Comparison of ENCODE assay signal across 20 cellular contexts in genomic region chr11:2671748-2672147, GRCh38.
"Had no signal": no experiment of that assay in that cellular context is flagged by ENCODE, and none has a peak within 500 bp of the region (broad histone marks: within the 10 kb centered on the region; RNA-seq: fewer than 3 reads in every experiment).

No MANE protein-coding gene starts in this region.

- H3K4me1 Mint-ChIP-seq: activated CD4-positive, alpha-beta T cell treated with anti-CD3 and anti-CD28 coated beads, Interleukin-2, amount 10 ng/mL, durations not matched to agents 7 days and 5 days had no signal

- H3K36me3 Mint-ChIP-seq: activated naive CD4-positive, alpha-beta T cell treated with anti-CD3 and anti-CD28 coated beads, Interleukin-2, amount 50 U/mL, for 72 hours had no signal

- H3K27ac Mint-ChIP-seq: activated B cell treated with CpG ODN at 0.5 μM for 24 hours; activated CD4-positive, alpha-beta T cell treated with anti-CD3 and anti-CD28 coated beads, Interleukin-2, amount 10 ng/mL, durations not matched to agents 7 days and 5 days; dendritic cell treated with granulocyte-macrophage colony-stimulating factor and Interleukin-4, amounts not matched to agents 40 ng/mL and 50 ng/mL, for 4 days; neural progenitor cell; T-helper 17 cell had no signal

- H2AFZ ChIP-seq: neural progenitor cell had no signal

- H3K4me3 ChIP-seq: body of pancreas, lower lobe of right lung, neural progenitor cell, pancreas had no signal

- H3K4me1 ChIP-seq: foreskin keratinocyte had no signal

- ATAC-seq: activated naive CD4-positive, alpha-beta T cell treated with anti-CD3 and anti-CD28 coated beads, Interleukin-2, amount 50 U/mL, for 72 hours; activated T-cell treated with anti-CD3 and anti-CD28 coated beads, Interleukin-2, amount 50 U/mL, for 4 hours; body of pancreas; foreskin keratinocyte; lower lobe of right lung; pancreas; stimulated activated naive CD8-positive, alpha-beta T cell treated with anti-CD3 and anti-CD28 coated beads, Interleukin-15, Interleukin-2, amounts not matched to agents 100 U/mL and 50 U/mL, for 24 hours; T-helper 17 cell had no signal

- H3K27me3 Mint-ChIP-seq: activated B cell treated with CpG ODN at 0.5 μM for 24 hours; activated CD4-positive, alpha-beta T cell treated with anti-CD3 and anti-CD28 coated beads, Interleukin-2, amount 10 ng/mL, durations not matched to agents 7 days and 5 days; dendritic cell treated with granulocyte-macrophage colony-stimulating factor and Interleukin-4, amounts not matched to agents 40 ng/mL and 50 ng/mL, for 4 days; naive B cell; T-helper 17 cell had no signal

- H3K36me3 ChIP-seq: lower lobe of right lung, neural progenitor cell, pancreas had no signal

- H3K9ac ChIP-seq: neural progenitor cell had no signal

- H3K9me3 ChIP-seq: body of pancreas, lower lobe of right lung, pancreas had no signal

- DNase-seq: activated B cell treated with CpG ODN at 0.5 μM for 24 hours; activated CD4-positive, alpha-beta T cell treated with anti-CD3 and anti-CD28 coated beads, Interleukin-2, amount 10 ng/mL, durations not matched to agents 7 days and 5 days; activated gamma-delta T cell; activated T-cell treated with anti-CD3 and anti-CD28 coated beads, Interleukin-2, amount 50 U/mL, for 4 hours; amygdala; effector memory CD4-positive, alpha-beta T cell; foreskin keratinocyte; glutamatergic neuron; lower lobe of right lung; naive B cell; retina; stimulated activated CD4-positive, alpha-beta T cell treated with anti-CD3 and anti-CD28 coated beads, Interleukin-15, amount 100 ng/mL, for 24 hours; stimulated activated CD4-positive, alpha-beta T cell treated with anti-CD3 and anti-CD28 coated beads, Interleukin-4, amount 100 ng/mL, for 1 hour; stimulated activated naive CD8-positive, alpha-beta T cell treated with anti-CD3 and anti-CD28 coated beads, Interleukin-15, Interleukin-2, amounts not matched to agents 100 U/mL and 50 U/mL, for 24 hours; T-helper 17 cell had no signal

- H3K9me3 Mint-ChIP-seq: activated B cell treated with CpG ODN at 0.5 μM for 24 hours; activated CD4-positive, alpha-beta T cell treated with anti-CD3 and anti-CD28 coated beads, Interleukin-2, amount 10 ng/mL, durations not matched to agents 7 days and 5 days; activated naive CD4-positive, alpha-beta T cell treated with anti-CD3 and anti-CD28 coated beads, Interleukin-2, amount 50 U/mL, for 72 hours; activated T-cell treated with anti-CD3 and anti-CD28 coated beads, Interleukin-2, amount 50 U/mL, for 4 hours; dendritic cell treated with granulocyte-macrophage colony-stimulating factor and Interleukin-4, amounts not matched to agents 40 ng/mL and 50 ng/mL, for 4 days had no signal

- H3K4me2 ChIP-seq: neural progenitor cell had no signal

- H3K27ac ChIP-seq: foreskin keratinocyte, lower lobe of right lung, neural progenitor cell, pancreas had no signal

- H3K4me3 Mint-ChIP-seq: activated B cell treated with CpG ODN at 0.5 μM for 24 hours; activated CD4-positive, alpha-beta T cell treated with anti-CD3 and anti-CD28 coated beads, Interleukin-2, amount 10 ng/mL, durations not matched to agents 7 days and 5 days; activated T-cell treated with anti-CD3 and anti-CD28 coated beads, Interleukin-2, amount 50 U/mL, for 4 hours; dendritic cell treated with granulocyte-macrophage colony-stimulating factor and Interleukin-4, amounts not matched to agents 40 ng/mL and 50 ng/mL, for 4 days; naive B cell; neural progenitor cell; T-helper 17 cell had no signal

- H3K27me3 ChIP-seq: body of pancreas, foreskin keratinocyte, neural progenitor cell, pancreas had no signal
